Comparison of ENCODE assay signal across 1 cellular context in the genomic region with DNA sequence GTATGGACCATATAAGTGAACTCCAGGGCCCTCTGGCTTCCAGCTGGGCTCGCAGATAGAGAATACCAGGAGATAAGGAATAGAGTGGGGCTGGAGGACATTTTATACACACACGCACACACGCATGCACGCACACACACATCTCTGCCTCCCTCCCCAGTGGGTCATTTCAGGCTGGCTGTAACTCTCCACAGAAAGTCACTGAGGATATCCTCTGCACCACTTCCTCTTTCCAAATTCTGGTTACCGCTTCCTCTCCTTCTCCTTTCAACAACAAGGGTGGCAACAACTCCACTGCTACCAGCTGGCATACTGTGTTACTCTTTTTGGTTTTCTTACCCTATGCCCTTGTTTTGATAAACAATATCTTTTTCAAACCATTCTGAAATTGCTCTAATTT.
TF ChIP-seq lines count a peak whose summit lies in the region.

No MANE protein-coding gene starts in this region.

TF ChIP-seq in IMR-90, 13 proteins besides CTCF, POLR2A, EP300 and RAD21:
- TF ChIP-seq MAFK (IDR thresholded peaks at IDR 0.05; ENCODE audit: low read depth, low read length), result no peak
